In the genomic region with DNA sequence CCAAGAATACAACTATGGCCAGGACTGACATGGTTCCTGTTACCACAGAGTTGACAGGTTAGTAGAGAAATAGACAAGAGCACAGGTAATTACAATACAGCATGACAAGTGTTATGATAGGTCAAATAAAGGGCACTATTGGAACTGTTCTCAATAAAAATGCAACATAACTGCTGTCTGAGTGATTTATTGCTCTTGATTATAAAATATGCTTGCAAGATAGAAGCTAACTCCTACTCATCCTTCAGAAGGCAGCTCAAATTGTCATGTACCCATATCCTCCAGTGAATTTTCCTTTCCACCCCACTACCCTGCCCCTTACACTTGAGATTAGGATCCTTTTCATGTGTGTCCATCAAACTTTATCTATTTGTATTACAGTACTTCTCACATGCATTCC, we compare ENCODE assay signal across 19 cellular contexts. TPM values are rescaled to one million over a fixed set of nuclear protein-coding genes. Genes with fewer than 3 reads are reported as not detected.
A peak's percentile ranks its signal among the peaks of the same experiment; 100 is the strongest.
DNase-seq lines count a peak whose midpoint lies in the region; ATAC-seq, FAIRE-seq and TF ChIP-seq lines count a peak whose summit lies in the region.
"Had no signal": no experiment of that assay in that cellular context is flagged by ENCODE, and none has a peak within 500 bp of the region (broad histone marks: within the 10 kb centered on the region; RNA-seq: fewer than 3 reads in every experiment).

No MANE protein-coding gene starts in this region.

- TF ChIP-seq POLR2A in K562 (conservative IDR thresholded peaks at IDR 0.05) (no peak), gastroesophageal sphincter (IDR thresholded peaks at IDR 0.05) (no peak)

- no TSS peak for BruUV-seq in K562 (replicated peaks; lab: Mats Ljungman, UMichigan)

- no peak overlapping the region for H2AFZ ChIP-seq in K562 (ENCODE audit: low read depth, low read length)
- no peak overlapping the region for H2AFZ ChIP-seq in neural cell (ENCODE audit: low read depth, low read length)
- H2AFZ ChIP-seq: GM23248 had no signal

- POLR2A ChIA-PET in K562 (lab: Yijun Ruan, JAX): interaction anchor here (0.7 kb wide), 1 partner anchor 19 kb away, joined by 3 read pairs; no protein-coding TSS in a partner anchor

- no peaks in the 10 kb centered on the region for H3K9me1 ChIP-seq in K562 (ENCODE audit: control insufficient read depth, insufficient read depth, low read length)

- H3K9me2 ChIP-seq in neural cell (ENCODE audit: insufficient read depth, low read length): no peaks in the 10 kb centered on the region

- intact Hi-C loops in K562 (cut with micrococcal nuclease): no loop called here

- DNase-seq in LNCaP clone FGC (ENCODE audit: low read depth): peak; percentile 13
- DNase-seq in K562 (ENCODE audit: extremely low read depth in 1 of 4, low spot score in 3 of 4): no peak
- no peak for DNase-seq in GM10266 (ENCODE audit: extremely low spot score)
- DNase-seq: C1 segment of cervical spinal cord; Calu3; CD4-positive, alpha-beta memory T cell; COR-L47; DMS153; DND-41; GM23248; H7; HCEC 1CT had no signal

- H4K20me1 ChIP-seq in K562 (replicated peaks; ENCODE audit: control insufficient read depth, insufficient read depth, low read length): no peaks in the 10 kb centered on the region
- no peaks in the 10 kb centered on the region for H4K20me1 ChIP-seq in neural cell (ENCODE audit: insufficient read depth)

- H3K9ac ChIP-seq in K562 (ENCODE audit: insufficient read depth in 1 of 2, low read depth in 2 of 2, low read length in 2 of 2): no peak overlapping the region
- H3K9ac ChIP-seq in neural cell (ENCODE audit: low read length): no peak overlapping the region
- H3K9ac ChIP-seq: GM23248 had no signal

- ATAC-seq in K562 (no peak), gastroesophageal sphincter (no peak), HG02884 (IDR thresholded peaks at IDR 0.05; ENCODE audit: unreplicated experiment) (no peak)
- ATAC-seq: GM12878 had no signal

- no peak overlapping the region for H3K4me3 ChIP-seq in LNCaP clone FGC (ENCODE audit: low read depth, low read length)
- H3K4me3 ChIP-seq in K562: no peak overlapping the region
- H3K4me3 ChIP-seq in neural cell (ENCODE audit: low read length): no peak overlapping the region
- H3K4me3 ChIP-seq in gastroesophageal sphincter: no peak overlapping the region
- H3K4me3 ChIP-seq: GM12878, GM23248 had no signal

- H3K27ac ChIP-seq in K562 (ENCODE audit: extremely low read depth, low read depth, low read length): no peak overlapping the region
- no peak overlapping the region for H3K27ac ChIP-seq in neural cell (ENCODE audit: low read length)
- no peak overlapping the region for H3K27ac ChIP-seq in gastroesophageal sphincter
- H3K27ac ChIP-seq: GM23248 had no signal

- H3K9me3 ChIP-seq in K562 (replicated peaks; ENCODE audit: control insufficient read depth, insufficient read depth, low read depth, low read length): peaks cover 2% of the 10 kb centered on the region; the same call in 1 of the 2 replicates
- peaks cover 5% of the 10 kb centered on the region for H3K9me3 ChIP-seq in neural cell (ENCODE audit: low read length)
- peaks cover 0 to 9% (median 0%) of the 10 kb centered on the region in 3 donors for H3K9me3 ChIP-seq in gastroesophageal sphincter

- CTCF ChIA-PET in K562 (lab: Yijun Ruan, JAX; ENCODE audit: low intra/inter-chr PET ratio): no interaction called here

- H3K4me2 ChIP-seq in K562 (ENCODE audit: insufficient read depth, low read length): no peak overlapping the region
- H3K4me2 ChIP-seq in neural cell (ENCODE audit: low read length): no peak overlapping the region

- FAIRE-seq in K562 (lab: Jason Lieb, UNC): no peak
- FAIRE-seq: G401.6, GM12878, GM19239, H1 had no signal

- H3K79me2 ChIP-seq in K562 (ENCODE audit: control insufficient read depth, insufficient read depth, low read length): no peaks in the 10 kb centered on the region
- H3K79me2 ChIP-seq in neural cell (replicated peaks; ENCODE audit: insufficient read depth, low read length): no peaks in the 10 kb centered on the region

- H3K27me3 ChIP-seq in K562 (ENCODE audit: control insufficient read depth in 2 of 2, insufficient read depth in 2 of 2, low read length in 2 of 2): no peaks in the 10 kb centered on the region
- H3K27me3 ChIP-seq in neural cell (ENCODE audit: insufficient read depth, low read depth, low read length): no peaks in the 10 kb centered on the region
- H3K27me3 ChIP-seq in gastroesophageal sphincter: no peaks in the 10 kb centered on the region

- TF ChIP-seq CTCF in LNCaP clone FGC (IDR thresholded peaks at IDR 0.05; ENCODE audit: control insufficient read depth, extremely low read depth, insufficient read depth): no peak
- no peak for TF ChIP-seq CTCF in K562 (IDR thresholded peaks at IDR 0.05 in 2 of 3, conservative IDR thresholded peaks at IDR 0.05 in 1 of 3; ENCODE audit: insufficient read depth in 2 of 3, low read depth in 1 of 3, low read length in 3 of 3)
- TF ChIP-seq CTCF in neural cell (IDR thresholded peaks at IDR 0.05; ENCODE audit: poor library complexity, severe bottlenecking): no peak
- TF ChIP-seq CTCF in gastroesophageal sphincter (IDR thresholded peaks at IDR 0.05): no peak
- TF ChIP-seq CTCF in GM10266 (IDR thresholded peaks at IDR 0.05; ENCODE audit: control insufficient read depth, insufficient read depth, low read depth, missing control alignments): no peak

- H3K4me1 ChIP-seq in K562 (replicated peaks in 1 of 2; ENCODE audit: control insufficient read depth in 2 of 2, insufficient read depth in 2 of 2, low read length in 2 of 2): peaks cover 0 to 3% of the 10 kb centered on the region in 2 experiments; a peak in 1 of 5 replicates
- H3K4me1 ChIP-seq in gastroesophageal sphincter: no peaks in the 10 kb centered on the region

- no peak for TF ChIP-seq RAD21 in K562 (CRISPR knock-in tag; conservative IDR thresholded peaks at IDR 0.05 in 1 of 2, IDR thresholded peaks at IDR 0.05 in 1 of 2)
- TF ChIP-seq RAD21 in neural cell (conservative IDR thresholded peaks at IDR 0.05): no peak

- TF ChIP-seq EP300 in K562 (IDR thresholded peaks at IDR 0.05; ENCODE audit: low read length) (no peak), neural cell (conservative IDR thresholded peaks at IDR 0.05; ENCODE audit: poor library complexity, severe bottlenecking) (peak; percentile 56), gastroesophageal sphincter (IDR thresholded peaks at IDR 0.05) (no peak)

- H3F3A ChIP-seq in neural cell (ENCODE audit: insufficient read depth, low read length, poor library complexity, severe bottlenecking): no peaks in the 10 kb centered on the region

- H3K36me3 ChIP-seq in K562 (ENCODE audit: control insufficient read depth, insufficient read depth, low read length) (no peaks in the 10 kb centered on the region), neural cell (ENCODE audit: insufficient read depth, low read length) (no peaks in the 10 kb centered on the region), gastroesophageal sphincter (no peaks in the 10 kb centered on the region)

- in situ Hi-C loops in K562 (cut with MboI): no loop called here

TF ChIP-seq in K562, 482 proteins besides CTCF, POLR2A, EP300 and RAD21 (continues in another document):
- peak; percentile 73 for TF ChIP-seq PKNOX1 (IDR thresholded peaks at IDR 0.05)
- TF ChIP-seq MEIS2 (IDR thresholded peaks at IDR 0.05; ENCODE audit: partially characterized antibody): peak; percentile 80

TF ChIP-seq in neural cell, 6 proteins besides CTCF, POLR2A, EP300 and RAD21 (continues in another document):
- TF ChIP-seq EZH2 (IDR thresholded peaks at IDR 0.05; ENCODE audit: borderline replicate concordance, insufficient read depth, low read length, poor library complexity, severe bottlenecking) (no peak), POLR2AphosphoS5 (IDR thresholded peaks at IDR 0.05) (no peak), MXI1 (conservative IDR thresholded peaks at IDR 0.05; ENCODE audit: poor library complexity, severe bottlenecking) (no peak), SMC3 (conservative IDR thresholded peaks at IDR 0.05; ENCODE audit: poor library complexity) (no peak), TAF1 (IDR thresholded peaks at IDR 0.05; ENCODE audit: low read depth) (no peak)

RNA-seq across cellular contexts. Expression of gene ATG10, which starts 35.1 kb away (rescaled TPM):
- 14.0 and 18.7 TPM in 2 replicates for total RNA-seq in K562 (2011; cell fraction: chromatin; rRNA removed; ENCODE audit: low replicate concordance)
- total RNA-seq in K562 (2011; cell fraction: nucleolus; rRNA removed): 10.8 and 15.5 TPM in 2 replicates
- total RNA-seq in K562 (2011; cell fraction: nucleoplasm; rRNA removed): 16.6 and 23.2 TPM in 2 replicates
- total RNA-seq in K562 (2014; rRNA removed): 7.0 and 7.2 TPM in 2 replicates
- total RNA-seq in K562 (2014; rRNA removed; fragmentation: Illumina TruSeq; extraction: Trizol): 12.0 and 13.9 TPM in 2 replicates
- total RNA-seq in K562 (2015; rRNA removed; fragmentation: Illumina TruSeq; extraction: Trizol): 16.4 and 17.1 TPM in 2 replicates
- total RNA-seq in K562 (2021): 11.6 and 12.2 TPM in 2 replicates
- 11.9 and 16.0 TPM in 2 replicates for polyA plus RNA-seq in K562 (2011; rRNA removed)
- 4.1 and 8.5 TPM in 2 replicates for polyA plus RNA-seq in K562 (2011; cell fraction: cytosol; rRNA removed)
- polyA plus RNA-seq in K562 (2011; cell fraction: nucleus; rRNA removed): 4.6 and 4.9 TPM in 2 replicates
- polyA plus RNA-seq in K562 (2012): 17.2 and 19.5 TPM in 2 replicates
- 18.8 and 19.4 TPM in 2 replicates for polyA plus RNA-seq in K562 (2014; fragmentation: Illumina TruSeq; extraction: Trizol)
- polyA plus RNA-seq in K562 (2014; fragmentation: Nextera tagmentation; extraction: Ambion mirVana): 10 to 100 TPM; 14.6 to 15.0 TPM
- 7.9 and 10.6 TPM in 2 replicates for polyA plus RNA-seq in K562 (2014; rRNA removed)
- polyA minus RNA-seq in K562 (2011; rRNA and poly(A)+ RNA removed): 21.6 and 23.8 TPM in 2 replicates
- polyA minus RNA-seq in K562 (2011; cell fraction: cytosol; rRNA and poly(A)+ RNA removed): 7.3 and 14.2 TPM in 2 replicates
- 25.7 and 34.7 TPM in 2 replicates for polyA minus RNA-seq in K562 (2011; cell fraction: nucleus; rRNA and poly(A)+ RNA removed)
- 10.8 and 12.1 TPM in 2 replicates for polyA plus RNA-seq in neural cell
- 14.1 and 19.3 TPM in 2 replicates for polyA minus RNA-seq in neural cell
- total RNA-seq in gastroesophageal sphincter: 10 to 100 TPM in 2 of 4 donors, 1 to 10 TPM in 2; 6.0 to 16.4 (median 10.2) TPM
